Comparison of ENCODE assay signal across 11 cellular contexts in the genomic region with DNA sequence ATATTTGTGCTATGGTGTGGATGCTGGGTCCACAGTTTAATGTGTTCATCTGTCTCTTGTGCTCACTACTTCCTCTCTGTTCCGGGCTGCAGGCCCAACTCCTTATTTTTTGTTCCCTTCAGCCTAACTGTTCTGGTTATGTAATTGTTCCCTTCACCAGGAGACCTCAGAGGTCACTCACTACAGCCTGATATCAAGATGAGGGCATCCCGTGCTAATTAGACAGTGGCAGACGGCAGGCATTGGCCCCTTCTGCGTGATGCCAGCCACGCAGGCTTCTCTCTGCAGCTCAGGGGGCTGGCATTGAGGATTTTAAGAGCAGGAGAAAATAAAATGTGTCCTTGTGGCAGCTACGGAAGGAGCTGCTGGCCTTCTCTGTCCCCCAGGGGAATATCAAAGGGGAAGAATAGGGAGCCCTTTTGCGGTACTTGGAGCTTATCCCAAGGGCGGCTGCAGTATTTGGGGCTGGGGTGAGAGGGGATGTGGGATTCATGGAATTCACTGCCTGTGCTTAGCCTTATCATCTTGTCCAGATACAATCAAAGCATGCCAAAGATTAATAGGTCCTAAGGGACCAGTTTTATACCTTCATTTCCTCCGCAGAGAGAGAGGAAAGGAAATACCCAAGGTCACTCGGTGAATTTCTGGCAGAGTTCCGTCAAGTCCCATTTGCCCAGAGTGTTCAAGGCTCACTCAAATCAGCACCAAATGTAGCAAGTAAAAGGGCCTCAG.
"Had no signal": no experiment of that assay in that cellular context is flagged by ENCODE, and none has a peak within 500 bp of the region (broad histone marks: within the 10 kb centered on the region; RNA-seq: fewer than 3 reads in every experiment).

No MANE protein-coding gene starts in this region.

- H3K4me3 Mint-ChIP-seq: activated CD4-positive, alpha-beta memory T cell treated with anti-CD3 and anti-CD28 coated beads for 36 hours; central memory CD8-positive, alpha-beta T cell; dendritic cell treated with granulocyte-macrophage colony-stimulating factor and Interleukin-4, amounts not matched to agents 40 ng/mL and 50 ng/mL, for 4 days; stimulated activated effector memory CD8-positive, alpha-beta T cell treated with anti-CD3 and anti-CD28 coated beads, Interleukin-12 subunit alpha, Interleukin-12 subunit beta, amount 100 ng/mL, for 72 hours; type B pancreatic cell had no signal

- ATAC-seq: stimulated activated effector memory CD8-positive, alpha-beta T cell treated with anti-CD3 and anti-CD28 coated beads, Interleukin-12 subunit alpha, Interleukin-12 subunit beta, amount 100 ng/mL, for 72 hours had no signal

- FAIRE-seq: small intestine had no signal

- H3K36me3 ChIP-seq: SJSA1 had no signal

- H3K4me3 ChIP-seq: SJSA1 had no signal

- H3K27ac ChIP-seq: SJSA1, VCaP had no signal

- H3K4me1 ChIP-seq: SJSA1 had no signal

- H3K27me3 Mint-ChIP-seq: activated CD4-positive, alpha-beta memory T cell treated with anti-CD3 and anti-CD28 coated beads for 36 hours; central memory CD8-positive, alpha-beta T cell; type B pancreatic cell had no signal

- DNase-seq: activated CD4-positive, alpha-beta memory T cell treated with anti-CD3 and anti-CD28 coated beads for 36 hours; activated naive CD4-positive, alpha-beta T cell; glutamatergic neuron; small intestine; T1000 had no signal

- H3K27me3 ChIP-seq: SJSA1 had no signal

- H3K36me3 Mint-ChIP-seq: stimulated activated effector memory CD8-positive, alpha-beta T cell treated with anti-CD3 and anti-CD28 coated beads, Interleukin-12 subunit alpha, Interleukin-12 subunit beta, amount 100 ng/mL, for 72 hours; type B pancreatic cell had no signal

- H3K9me3 Mint-ChIP-seq: central memory CD8-positive, alpha-beta T cell had no signal

- H3K4me1 Mint-ChIP-seq: central memory CD8-positive, alpha-beta T cell; stimulated activated effector memory CD8-positive, alpha-beta T cell treated with anti-CD3 and anti-CD28 coated beads, Interleukin-12 subunit alpha, Interleukin-12 subunit beta, amount 100 ng/mL, for 72 hours had no signal

- H3K27ac Mint-ChIP-seq: activated CD4-positive, alpha-beta memory T cell treated with anti-CD3 and anti-CD28 coated beads for 36 hours; dendritic cell treated with granulocyte-macrophage colony-stimulating factor and Interleukin-4, amounts not matched to agents 40 ng/mL and 50 ng/mL, for 4 days; stimulated activated effector memory CD8-positive, alpha-beta T cell treated with anti-CD3 and anti-CD28 coated beads, Interleukin-12 subunit alpha, Interleukin-12 subunit beta, amount 100 ng/mL, for 72 hours; type B pancreatic cell had no signal

- H3K9me3 ChIP-seq: SJSA1 had no signal
